ENCODE assay signal across 12 cellular contexts in the genomic region with DNA sequence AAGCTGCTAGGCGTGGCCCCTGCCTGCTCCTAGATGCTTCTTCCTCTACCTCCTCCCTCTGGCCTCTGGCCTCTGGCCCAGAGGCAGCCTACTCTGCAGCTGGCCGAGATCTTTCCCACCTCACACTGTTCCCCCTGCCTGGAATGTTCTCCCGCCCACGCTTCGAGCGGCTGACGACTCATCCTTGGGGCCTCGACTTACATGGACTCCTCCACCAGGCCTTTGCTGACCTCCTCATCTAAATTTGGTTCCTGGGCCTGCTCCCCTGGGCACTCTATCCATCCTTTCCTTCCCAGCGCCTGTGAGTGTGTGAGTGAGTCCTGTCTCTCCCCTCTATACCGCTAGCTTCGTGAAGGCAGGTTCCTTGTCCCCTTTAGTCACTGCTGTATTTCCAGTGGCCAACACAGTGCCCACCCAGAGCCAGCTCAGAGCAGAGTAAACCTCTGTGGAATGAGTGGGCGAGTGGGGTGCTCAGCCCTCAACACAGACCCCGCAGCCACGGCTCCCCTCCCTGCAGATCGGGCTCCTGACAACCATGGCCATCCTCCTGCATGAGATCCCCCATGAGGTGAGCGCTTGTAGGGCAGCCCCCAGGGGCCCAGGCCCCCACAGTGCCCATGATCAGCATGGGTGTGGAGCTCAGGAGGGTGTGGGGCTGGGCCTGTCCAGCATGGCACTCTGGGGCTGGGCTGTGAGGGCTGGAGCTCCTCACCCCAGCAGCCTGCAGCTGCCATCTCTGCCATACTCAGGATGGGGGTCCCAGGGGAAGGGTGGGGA. TPM values are rescaled to one million over a fixed set of nuclear protein-coding genes. Genes with fewer than 3 reads are reported as not detected.
DNase-seq lines count a peak whose midpoint lies in the region; ATAC-seq, FAIRE-seq and TF ChIP-seq lines count a peak whose summit lies in the region.
"Had no signal": no experiment of that assay in that cellular context is flagged by ENCODE, and none has a peak within 500 bp of the region (broad histone marks: within the 10 kb centered on the region; RNA-seq: fewer than 3 reads in every experiment).

No MANE protein-coding gene starts in this region.

- H3K4me3 ChIP-seq in mammary epithelial cell (replicated peaks in 1 of 3; ENCODE audit: insufficient read depth in 1 of 3, low read depth in 2 of 3, low read length in 3 of 3), result no peak overlapping the region
- no peak overlapping the region for H3K4me3 ChIP-seq in bronchial epithelial cell (ENCODE audit: low read depth, low read length)
- no peak overlapping the region for H3K4me3 ChIP-seq in muscle layer of colon (ENCODE audit: low read depth in 1 of 2, low read length in 2 of 2)

- no peak overlapping the region for H3K9ac ChIP-seq in mammary epithelial cell (ENCODE audit: insufficient read depth, low read length)
- H3K9ac ChIP-seq in muscle layer of colon (ENCODE audit: low read length), result no peak overlapping the region

- H3K4me2 ChIP-seq in mammary epithelial cell (ENCODE audit: insufficient read depth, low read depth, low read length), result no peak overlapping the region

- H3K4me1 ChIP-seq in mammary epithelial cell (ENCODE audit: insufficient read depth, low read length) (peaks cover 55% of the 10 kb centered on the region), muscle layer of colon (ENCODE audit: insufficient read depth, low read length) (peaks cover 33% of the 10 kb centered on the region)

- no peaks in the 10 kb centered on the region for H3K9me3 ChIP-seq in mammary epithelial cell (replicated peaks; ENCODE audit: insufficient read depth, low read length)
- H3K9me3 ChIP-seq in muscle layer of colon (ENCODE audit: low read length), result no peaks in the 10 kb centered on the region

- H3K27ac Mint-ChIP-seq in MCF 10A (ENCODE audit: low read depth, unreplicated experiment) (peak overlapping the region; percentile 68), type B pancreatic cell (peak overlapping the region; percentile 53)

- no peaks in the 10 kb centered on the region for H3K27me3 ChIP-seq in mammary epithelial cell (ENCODE audit: insufficient read depth, low read length)
- no peaks in the 10 kb centered on the region for H3K27me3 ChIP-seq in bronchial epithelial cell (ENCODE audit: control insufficient read depth, insufficient read depth, low read length)
- no peaks in the 10 kb centered on the region for H3K27me3 ChIP-seq in muscle layer of colon (ENCODE audit: control insufficient read depth in 1 of 2, insufficient read depth in 2 of 2, low read length in 2 of 2)

- CTCF ChIA-PET in MCF 10A (lab: Yijun Ruan, JAX), result interaction anchor here (0.9 kb wide), 1 partner anchor 40 kb away, joined by 3 read pairs; no protein-coding TSS in a partner anchor
- CTCF ChIA-PET in mammary epithelial cell (lab: Charles Lee; ENCODE audit: low non-redundant PET), result no interaction called here

- dilution Hi-C loops in mammary epithelial cell (cut with HindIII; ENCODE audit: low sequenced_read_pairs), result no loop called here

- 64% methylated on average over 12 of the region's 16 CpGs for WGBS in mammary epithelial cell (ENCODE audit: low coverage, missing lambda C conversion rate)

- in situ Hi-C loops in mammary epithelial cell (cut with MboI; ENCODE audit: low sequenced_read_pairs in 2 of 2), result no loop called here

- H3K27me3 Mint-ChIP-seq in MCF 10A (ENCODE audit: insufficient read depth, unreplicated experiment) (no peaks in the 10 kb centered on the region), type B pancreatic cell (no peaks in the 10 kb centered on the region)

- intact Hi-C loops in MCF 10A (cut with micrococcal nuclease), result no loop called here
- intact Hi-C loops in mammary epithelial cell (cut with micrococcal nuclease), result no loop called here

- H3K4me3 Mint-ChIP-seq in MCF 10A (ENCODE audit: unreplicated experiment) (peak overlapping the region; percentile 42), type B pancreatic cell (no peak overlapping the region)

- H3K27ac ChIP-seq in mammary epithelial cell (ENCODE audit: insufficient read depth, low read depth, low read length) (no peak overlapping the region), muscle layer of colon (ENCODE audit: low read depth, low read length) (peak overlapping the region; percentile 52)

- no peak overlapping the region for H2AFZ ChIP-seq in mammary epithelial cell (ENCODE audit: low read depth, low read length)

- H3K36me3 Mint-ChIP-seq in MCF 10A (ENCODE audit: insufficient read depth, unreplicated experiment), result peaks cover 64% of the 10 kb centered on the region
- peaks cover 8% of the 10 kb centered on the region for H3K36me3 Mint-ChIP-seq in type B pancreatic cell

- H3K9me3 Mint-ChIP-seq in MCF 10A (ENCODE audit: unreplicated experiment) (no peaks in the 10 kb centered on the region), type B pancreatic cell (no peaks in the 10 kb centered on the region)

- H3K4me1 Mint-ChIP-seq in MCF 10A (ENCODE audit: insufficient read depth, unreplicated experiment) (peaks cover 30% of the 10 kb centered on the region), type B pancreatic cell (ENCODE audit: unreplicated experiment) (no peaks in the 10 kb centered on the region)

- TF ChIP-seq CTCF in MCF 10A (IDR thresholded peaks at IDR 0.05; ENCODE audit: unreplicated experiment) (no peak), mammary epithelial cell (conservative IDR thresholded peaks at IDR 0.05 in 1 of 2, IDR thresholded peaks at IDR 0.05 in 1 of 2; ENCODE audit: extremely low read depth in 1 of 2, insufficient read depth in 1 of 2, low read depth in 1 of 2, low read length in 2 of 2) (no peak), bronchial epithelial cell (IDR thresholded peaks at IDR 0.05; ENCODE audit: insufficient read depth, low read length, severe bottlenecking) (no peak), type B pancreatic cell (conservative IDR thresholded peaks at IDR 0.05) (no peak)

- POLR2A ChIA-PET in MCF 10A (lab: Yijun Ruan, JAX), result interaction anchor here (0.7 kb wide), 1 partner anchor 59 kb away, joined by 3 read pairs; no protein-coding TSS in a partner anchor

- H3K79me2 ChIP-seq in mammary epithelial cell (ENCODE audit: insufficient read depth, low read length), result peaks cover 49% of the 10 kb centered on the region

- H4K20me1 ChIP-seq in mammary epithelial cell (ENCODE audit: insufficient read depth, low read length), result no peaks in the 10 kb centered on the region

- BruUV-seq in MCF 10A (replicated peaks; lab: Mats Ljungman, UMichigan) (no TSS peak), mammary epithelial cell (replicated peaks; lab: Mats Ljungman, UMichigan) (no TSS peak)

- peak; percentile 7 for FAIRE-seq in bronchial epithelial cell (lab: Jason Lieb, UNC)
- FAIRE-seq: endometrium had no signal

- H3K36me3 ChIP-seq in mammary epithelial cell (ENCODE audit: insufficient read depth, low read length), result peaks cover 6% of the 10 kb centered on the region
- H3K36me3 ChIP-seq in bronchial epithelial cell (ENCODE audit: control insufficient read depth, insufficient read depth, low read length), result peaks cover 41% of the 10 kb centered on the region
- H3K36me3 ChIP-seq in muscle layer of colon (ENCODE audit: insufficient read depth, low read length), result peaks cover 40% of the 10 kb centered on the region

- ATAC-seq in GM21619 (IDR thresholded peaks at IDR 0.05; ENCODE audit: unreplicated experiment) (no peak), GM19455 (IDR thresholded peaks at IDR 0.05; ENCODE audit: unreplicated experiment) (no peak)

- peak; percentile 54 for DNase-seq in MCF 10A (ENCODE audit: unreplicated experiment)
- no peak for DNase-seq in mammary epithelial cell
- no peak for DNase-seq in bronchial epithelial cell (ENCODE audit: low read depth)
- no peak for DNase-seq in type B pancreatic cell (ENCODE audit: extremely low spot score, unreplicated experiment)
- DNase-seq in superior temporal gyrus (ENCODE audit: extremely low spot score), result no peak
- DNase-seq: activated T-cell treated with anti-CD3 and anti-CD28 coated beads for 4 hours; NCI-H2029; stimulated activated CD4-positive, alpha-beta T cell treated with anti-CD3 and anti-CD28 coated beads, Interleukin-2, amount 100 ng/mL, for 24 hours had no signal

RNA-seq across cellular contexts. Expression of gene SLC39A13, which starts 5.7 kb away (rescaled TPM):
- 56.2 and 56.5 TPM in 2 replicates for total RNA-seq in MCF 10A (2022)
- total RNA-seq in mammary epithelial cell, result 10 to 100 TPM; 55.5 to 97.2 TPM
- polyA plus RNA-seq in mammary epithelial cell, result 57.1 TPM
- 31.6 TPM for polyA minus RNA-seq in mammary epithelial cell
- 12.3 and 18.2 TPM in 2 replicates for total RNA-seq in bronchial epithelial cell
- total RNA-seq in type B pancreatic cell (ENCODE audit: low replicate concordance), result 28.7 and 44.8 TPM in 2 replicates

RNA-seq across cellular contexts. Expression of gene PSMC3, which starts 12.1 kb away (rescaled TPM):
- 162 and 194 TPM in 2 replicates for total RNA-seq in MCF 10A (2022)
- total RNA-seq in mammary epithelial cell, result 100 to 1,000 TPM in 1 of 2 donors, 10 to 100 TPM in 1; 72.7 to 142 TPM
- polyA plus RNA-seq in mammary epithelial cell, result 168 TPM
- 202 TPM for polyA minus RNA-seq in mammary epithelial cell
- total RNA-seq in bronchial epithelial cell, result 141 and 143 TPM in 2 replicates
- total RNA-seq in type B pancreatic cell (ENCODE audit: low replicate concordance), result 104 and 141 TPM in 2 replicates

RNA-seq across cellular contexts. Expression of gene RAPSN, which starts 34.8 kb away (rescaled TPM):
- total RNA-seq in MCF 10A (2022), result 0.51 and 0.64 TPM in 2 replicates
- total RNA-seq in mammary epithelial cell, result under 1 TPM; 0.17 to 0.99 TPM
- 0.05 TPM for polyA plus RNA-seq in mammary epithelial cell
- polyA minus RNA-seq in mammary epithelial cell, result not detected
- total RNA-seq in bronchial epithelial cell, result 0.26 and 0.64 TPM in 2 replicates
- 0.19 and 0.39 TPM in 2 replicates for total RNA-seq in type B pancreatic cell (ENCODE audit: low replicate concordance)

RNA-seq across cellular contexts. Expression of gene SPI1, which starts 35.7 kb away (rescaled TPM):
- total RNA-seq in MCF 10A (2022) (not detected in 2 replicates), mammary epithelial cell (not detected), bronchial epithelial cell (not detected in 2 replicates), type B pancreatic cell (ENCODE audit: low replicate concordance) (not detected in 2 replicates)
- not detected for polyA plus RNA-seq in mammary epithelial cell
- not detected for polyA minus RNA-seq in mammary epithelial cell
